Comparison of ENCODE assay signal across 27 cellular contexts in genomic region chr20:62956387-62957135, GRCh38. TPM values are rescaled to one million over a fixed set of nuclear protein-coding genes. Genes with fewer than 3 reads are reported as not detected.
DNase-seq lines count a peak whose midpoint lies in the region; ATAC-seq and TF ChIP-seq lines count a peak whose summit lies in the region.
"Had no signal": no experiment of that assay in that cellular context is flagged by ENCODE, and none has a peak within 500 bp of the region (broad histone marks: within the 10 kb centered on the region; RNA-seq: fewer than 3 reads in every experiment).

No MANE protein-coding gene starts in this region.

- POLR2A ChIA-PET in WTC11 (lab: Charles Lee), result no interaction called here

- H3K4me1 Mint-ChIP-seq in WTC11, result peaks cover 17% of the 10 kb centered on the region

- no peaks in the 10 kb centered on the region for H3K9me3 Mint-ChIP-seq in WTC11
- H3K9me3 Mint-ChIP-seq: activated CD4-positive, alpha-beta T cell treated with anti-CD3 and anti-CD28 coated beads, Interleukin-2, amount 10 ng/mL, durations not matched to agents 24 days and 14 days; activated T-cell treated with anti-CD3 and anti-CD28 coated beads, Interleukin-2, amount 50 U/mL, for 4 hours; naive thymus-derived CD8-positive, alpha-beta T cell had no signal

- 90% methylated on average over 25 of the region's 25 CpGs for WGBS in right cardiac atrium

- H3K36me3 Mint-ChIP-seq in WTC11, result peaks cover 8% of the 10 kb centered on the region; the same call in 1 of the 2 replicates

- no peaks in the 10 kb centered on the region for H3K9me2 ChIP-seq in Karpas-422 (replicated peaks; ENCODE audit: insufficient read depth, low read length)

- intact Hi-C loops in right cardiac atrium (cut with DNase I), result no loop called here
- intact Hi-C loops in left cardiac atrium (cut with DNase I), result no loop called here

- peaks cover 9% of the 10 kb centered on the region for H3K4me1 ChIP-seq in right cardiac atrium (ENCODE audit: control insufficient read depth, insufficient read depth, low read length)
- H3K4me1 ChIP-seq in osteoblast (ENCODE audit: insufficient read depth, low read length), result peaks cover 21% of the 10 kb centered on the region
- peaks cover 30% of the 10 kb centered on the region for H3K4me1 ChIP-seq in Karpas-422 (ENCODE audit: low read length)

- H2AFZ ChIP-seq in osteoblast (ENCODE audit: low read length) (no peak overlapping the region), Karpas-422 (ENCODE audit: low read length) (no peak overlapping the region)

- H3K9me3 ChIP-seq in right cardiac atrium (ENCODE audit: control insufficient read depth, low read length), result no peaks in the 10 kb centered on the region
- no peaks in the 10 kb centered on the region for H3K9me3 ChIP-seq in osteoblast (ENCODE audit: low read depth, low read length)
- no peaks in the 10 kb centered on the region for H3K9me3 ChIP-seq in Karpas-422 (ENCODE audit: low read length)
- H3K9me3 ChIP-seq: thoracic aorta had no signal

- H3K9ac ChIP-seq in Karpas-422 (ENCODE audit: low read length), result no peak overlapping the region

- peaks cover 55% of the 10 kb centered on the region for H3K79me2 ChIP-seq in osteoblast (ENCODE audit: insufficient read depth, low read length)
- peaks cover 32% of the 10 kb centered on the region for H3K79me2 ChIP-seq in Karpas-422 (ENCODE audit: low read length)

- H3K27ac ChIP-seq in right cardiac atrium (ENCODE audit: low read length) (no peak overlapping the region), osteoblast (ENCODE audit: low read depth, low read length) (no peak overlapping the region), Karpas-422 (ENCODE audit: low read length) (no peak overlapping the region)
- H3K27ac ChIP-seq: thoracic aorta had no signal

- H3K27me3 ChIP-seq in right cardiac atrium (ENCODE audit: control insufficient read depth, insufficient read depth), result no peaks in the 10 kb centered on the region
- no peaks in the 10 kb centered on the region for H3K27me3 ChIP-seq in osteoblast (ENCODE audit: insufficient read depth, low read length)
- no peaks in the 10 kb centered on the region for H3K27me3 ChIP-seq in Karpas-422 (ENCODE audit: low read length)

- ATAC-seq in right cardiac atrium, result no peak
- ATAC-seq in left cardiac atrium, result no peak
- no peak for ATAC-seq in WTC11
- ATAC-seq: activated T-cell treated with anti-CD3 and anti-CD28 coated beads, Interleukin-2, amount 50 U/mL, for 4 hours; naive thymus-derived CD8-positive, alpha-beta T cell had no signal

- peak in 2 of 3 donors; percentile 14 to 53 for DNase-seq in right cardiac atrium
- no peak for DNase-seq in left cardiac atrium
- DNase-seq in WTC11 (ENCODE audit: low spot score), result no peak
- DNase-seq in osteoblast (ENCODE audit: insufficient read length, low spot score, missing footprints), result peak; percentile 80
- DNase-seq in Karpas-422, result no peak
- DNase-seq in NCI-H128 (lab: John Stamatoyannopoulos, UW; ENCODE audit: unreplicated experiment), result no peak
- DNase-seq in DMS79 treated with DMSO at 0.1 percent for 48 hours (lab: John Stamatoyannopoulos, UW), result no peak
- DNase-seq: activated CD4-positive, alpha-beta T cell treated with anti-CD3 and anti-CD28 coated beads, Interleukin-2, amount 10 ng/mL, durations not matched to agents 24 days and 14 days; activated gamma-delta T cell treated with Interleukin-2 at 50 U/mL for 16 hours; activated T-cell treated with anti-CD3 and anti-CD28 coated beads, Interleukin-2, amount 50 U/mL, for 4 hours; cortex of kidney; erythroblast; glutamatergic neuron; KG1; midbrain; MM.1S; NCI-H1436; NCI-H2081 treated with DMSO at 0.1 percent for 48 hours; NCI-H345; nucleus accumbens; SHP77 treated with DMSO at 0.1 percent for 48 hours; stimulated activated naive CD4-positive, alpha-beta T cell treated with Interleukin-2 at 50 U/mL for 16 hours; T1000 had no signal

- H3K27ac Mint-ChIP-seq in WTC11, result peak overlapping the region; percentile 53; the same call in 1 of the 2 replicates

- peaks cover 33% of the 10 kb centered on the region for H3K36me3 ChIP-seq in osteoblast (ENCODE audit: insufficient read depth, low read length)
- no peaks in the 10 kb centered on the region for H3K36me3 ChIP-seq in Karpas-422 (ENCODE audit: insufficient read depth, low read length)
- H3K36me3 ChIP-seq: thoracic aorta had no signal

- no peaks in the 10 kb centered on the region for H3K27me3 Mint-ChIP-seq in WTC11 (ENCODE audit: low read depth)
- H3K27me3 Mint-ChIP-seq: activated CD4-positive, alpha-beta T cell treated with anti-CD3 and anti-CD28 coated beads, Interleukin-2, amount 10 ng/mL, durations not matched to agents 24 days and 14 days; naive thymus-derived CD8-positive, alpha-beta T cell had no signal

- TF ChIP-seq CTCF in WTC11 (IDR thresholded peaks at IDR 0.05), result no peak
- no peak for TF ChIP-seq CTCF in osteoblast (IDR thresholded peaks at IDR 0.05; ENCODE audit: extremely low read depth, low read depth, low read length)

- H3K4me3 ChIP-seq in right cardiac atrium (ENCODE audit: low read length) (no peak overlapping the region), osteoblast (ENCODE audit: insufficient read depth, low read length) (no peak overlapping the region), Karpas-422 (ENCODE audit: low read length) (no peak overlapping the region)
- H3K4me3 ChIP-seq: thoracic aorta had no signal

- no peak overlapping the region for H3K4me3 Mint-ChIP-seq in WTC11
- H3K4me3 Mint-ChIP-seq: activated CD4-positive, alpha-beta T cell treated with anti-CD3 and anti-CD28 coated beads, Interleukin-2, amount 10 ng/mL, durations not matched to agents 24 days and 14 days; activated T-cell treated with anti-CD3 and anti-CD28 coated beads, Interleukin-2, amount 50 U/mL, for 4 hours had no signal

- CTCF ChIA-PET in WTC11 (lab: Charles Lee), result interaction anchor here (1.1 to 3.7 kb wide), 2 partner anchors 16 kb away, joined by 7 to 24 read pairs; no protein-coding TSS in a partner anchor

- H3K4me2 ChIP-seq in osteoblast (ENCODE audit: insufficient read depth, low read length) (no peak overlapping the region), Karpas-422 (ENCODE audit: low read depth, low read length, poor library complexity, severe bottlenecking) (no peak overlapping the region)

- peaks cover 48% of the 10 kb centered on the region for H4K20me1 ChIP-seq in osteoblast (ENCODE audit: insufficient read depth, low read length)
- H4K20me1 ChIP-seq in Karpas-422 (ENCODE audit: insufficient read depth, low read depth, low read length), result no peaks in the 10 kb centered on the region

TF ChIP-seq in WTC11, 78 proteins besides CTCF, POLR2A, EP300 and RAD21:
- TF ChIP-seq NFYB (CRISPR knock-in tag; conservative IDR thresholded peaks at IDR 0.05; ENCODE audit: low read depth), result no peak
- TF ChIP-seq ZNF263 (CRISPR knock-in tag; IDR thresholded peaks at IDR 0.05; ENCODE audit: low read depth), result no peak
- TF ChIP-seq NFATC4 (CRISPR knock-in tag; IDR thresholded peaks at IDR 0.05), result no peak

RNA-seq across cellular contexts. Expression of gene SLC17A9, which starts 4.1 kb away (rescaled TPM):
- 1 to 10 TPM; 1.5 to 4.8 (median 2.2) TPM for total RNA-seq in right cardiac atrium
- 3.1 TPM for polyA plus RNA-seq in right cardiac atrium
- total RNA-seq in left cardiac atrium, result 1 to 10 TPM; 2.1 to 5.7 TPM
- total RNA-seq in WTC11 (2021), result 26.2 to 41.7 TPM (median 30.8 TPM) in 3 replicates
- 5.6 and 6.5 TPM in 2 replicates for total RNA-seq in osteoblast
- total RNA-seq in Karpas-422 (2014; rRNA removed; shearing (Covaris generic); ENCODE audit: low replicate concordance), result 15.9 and 22.1 TPM in 2 replicates

RNA-seq across cellular contexts. Expression of gene GID8, which starts 18.6 kb away (rescaled TPM):
- total RNA-seq in right cardiac atrium (10 to 100 TPM; 19.0 to 22.1 (median 20.0) TPM), left cardiac atrium (10 to 100 TPM; 16.8 to 20.2 TPM), WTC11 (2021) (56.2 to 70.2 TPM (median 56.6 TPM) in 3 replicates), osteoblast (34.4 and 37.1 TPM in 2 replicates)
- 8.9 TPM for polyA plus RNA-seq in right cardiac atrium
- total RNA-seq in Karpas-422 (2014; rRNA removed; shearing (Covaris generic); ENCODE audit: low replicate concordance), result 31.3 and 48.2 TPM in 2 replicates

RNA-seq across cellular contexts. Expression of gene DIDO1, which starts 30.3 kb away (rescaled TPM):
- 10 to 100 TPM; 38.1 to 42.5 (median 40.0) TPM for total RNA-seq in right cardiac atrium
- 23.3 TPM for polyA plus RNA-seq in right cardiac atrium
- 10 to 100 TPM; 33.8 to 39.1 TPM for total RNA-seq in left cardiac atrium
- 69.3 to 87.3 TPM (median 71.6 TPM) in 3 replicates for total RNA-seq in WTC11 (2021)
- 44.8 and 46.3 TPM in 2 replicates for total RNA-seq in osteoblast
- total RNA-seq in Karpas-422 (2014; rRNA removed; shearing (Covaris generic); ENCODE audit: low replicate concordance), result 35.4 and 43.4 TPM in 2 replicates

RNA-seq across cellular contexts. Expression of gene BHLHE23, which starts 50.2 kb away (rescaled TPM):
- total RNA-seq in right cardiac atrium (not detected), left cardiac atrium (not detected), WTC11 (2021) (0.57 to 1.3 TPM (median 0.66 TPM) in 3 replicates), osteoblast (not detected in 2 replicates)
- polyA plus RNA-seq in right cardiac atrium, result not detected
- not detected in 2 replicates for total RNA-seq in Karpas-422 (2014; rRNA removed; shearing (Covaris generic); ENCODE audit: low replicate concordance)
- total RNA-seq: activated CD4-positive, alpha-beta T cell treated with anti-CD3 and anti-CD28 coated beads, Interleukin-2, amount 10 ng/mL, durations not matched to agents 24 days and 14 days; activated T-cell treated with anti-CD3 and anti-CD28 coated beads, Interleukin-2, amount 50 U/mL, for 4 hours; cardiac septum; naive thymus-derived CD8-positive, alpha-beta T cell; pulmonary artery endothelial cell; thoracic aorta had no signal
- polyA plus RNA-seq: naive thymus-derived CD8-positive, alpha-beta T cell had no signal

Comparison
In these comparisons a context has a peak if more than half of its experiments do, and no peak if none do; other contexts are left out.
1. DNase-seq: peak in right cardiac atrium (2 of 3) and osteoblast (single experiment); none in left cardiac atrium (single experiment), WTC11 (single experiment), Karpas-422 (single experiment), NCI-H128 (single experiment) and DMS79 treated with DMSO at 0.1 percent for 48 hours (single experiment).